1 cellular context compared by ENCODE assay signal in the genomic region with DNA sequence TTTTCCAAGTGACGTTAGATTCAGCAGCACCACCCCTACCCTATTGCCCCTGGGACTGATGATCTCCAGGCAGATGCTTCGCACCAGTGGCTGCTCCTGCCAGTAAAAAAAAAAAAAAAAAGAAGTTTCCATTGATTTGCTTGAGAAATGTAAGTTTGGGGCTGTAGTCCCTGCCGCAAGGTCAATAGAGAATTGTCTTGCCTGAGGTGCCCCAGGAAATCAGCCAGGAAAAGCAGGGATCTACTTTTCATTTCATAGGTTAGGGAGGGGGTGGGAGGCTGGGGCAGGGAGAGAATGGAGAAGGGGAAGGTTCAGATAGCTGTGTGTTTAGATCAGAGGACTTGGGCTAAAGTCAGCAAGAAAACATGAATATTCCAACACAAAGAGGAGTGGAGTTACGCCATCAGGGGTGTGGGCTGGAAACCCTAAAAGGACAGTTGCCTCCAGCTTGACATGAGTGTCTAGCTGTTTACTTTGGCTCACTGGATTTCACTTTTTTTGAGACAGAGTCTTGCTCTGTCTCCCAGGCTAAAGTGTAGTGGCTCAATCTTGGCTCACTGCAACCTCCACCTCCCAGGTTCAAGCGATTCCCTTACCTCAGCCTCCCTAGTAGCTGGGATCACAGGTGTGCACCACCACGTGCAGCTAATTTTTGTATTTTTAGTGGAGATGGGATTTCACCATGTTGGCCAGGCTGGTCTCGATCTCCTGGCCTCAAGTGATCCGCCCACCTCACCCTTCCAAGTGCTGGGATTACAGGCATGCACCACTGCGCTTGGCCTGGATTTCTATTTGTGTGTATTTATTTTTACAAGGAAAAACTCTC.
TF ChIP-seq lines count a peak whose summit lies in the region.

No MANE protein-coding gene starts in this region.

TF ChIP-seq in GM23338, 12 proteins besides CTCF, POLR2A, EP300 and RAD21 (continued from another document):
- TF ChIP-seq REST (IDR thresholded peaks at IDR 0.05; ENCODE audit: unreplicated experiment) (no peak), ZNF331 (CRISPR knock-in tag; IDR thresholded peaks at IDR 0.05; ENCODE audit: low read depth) (no peak), JUNB (IDR thresholded peaks at IDR 0.05; ENCODE audit: unreplicated experiment) (no peak)
- TF ChIP-seq, protein P1, sequence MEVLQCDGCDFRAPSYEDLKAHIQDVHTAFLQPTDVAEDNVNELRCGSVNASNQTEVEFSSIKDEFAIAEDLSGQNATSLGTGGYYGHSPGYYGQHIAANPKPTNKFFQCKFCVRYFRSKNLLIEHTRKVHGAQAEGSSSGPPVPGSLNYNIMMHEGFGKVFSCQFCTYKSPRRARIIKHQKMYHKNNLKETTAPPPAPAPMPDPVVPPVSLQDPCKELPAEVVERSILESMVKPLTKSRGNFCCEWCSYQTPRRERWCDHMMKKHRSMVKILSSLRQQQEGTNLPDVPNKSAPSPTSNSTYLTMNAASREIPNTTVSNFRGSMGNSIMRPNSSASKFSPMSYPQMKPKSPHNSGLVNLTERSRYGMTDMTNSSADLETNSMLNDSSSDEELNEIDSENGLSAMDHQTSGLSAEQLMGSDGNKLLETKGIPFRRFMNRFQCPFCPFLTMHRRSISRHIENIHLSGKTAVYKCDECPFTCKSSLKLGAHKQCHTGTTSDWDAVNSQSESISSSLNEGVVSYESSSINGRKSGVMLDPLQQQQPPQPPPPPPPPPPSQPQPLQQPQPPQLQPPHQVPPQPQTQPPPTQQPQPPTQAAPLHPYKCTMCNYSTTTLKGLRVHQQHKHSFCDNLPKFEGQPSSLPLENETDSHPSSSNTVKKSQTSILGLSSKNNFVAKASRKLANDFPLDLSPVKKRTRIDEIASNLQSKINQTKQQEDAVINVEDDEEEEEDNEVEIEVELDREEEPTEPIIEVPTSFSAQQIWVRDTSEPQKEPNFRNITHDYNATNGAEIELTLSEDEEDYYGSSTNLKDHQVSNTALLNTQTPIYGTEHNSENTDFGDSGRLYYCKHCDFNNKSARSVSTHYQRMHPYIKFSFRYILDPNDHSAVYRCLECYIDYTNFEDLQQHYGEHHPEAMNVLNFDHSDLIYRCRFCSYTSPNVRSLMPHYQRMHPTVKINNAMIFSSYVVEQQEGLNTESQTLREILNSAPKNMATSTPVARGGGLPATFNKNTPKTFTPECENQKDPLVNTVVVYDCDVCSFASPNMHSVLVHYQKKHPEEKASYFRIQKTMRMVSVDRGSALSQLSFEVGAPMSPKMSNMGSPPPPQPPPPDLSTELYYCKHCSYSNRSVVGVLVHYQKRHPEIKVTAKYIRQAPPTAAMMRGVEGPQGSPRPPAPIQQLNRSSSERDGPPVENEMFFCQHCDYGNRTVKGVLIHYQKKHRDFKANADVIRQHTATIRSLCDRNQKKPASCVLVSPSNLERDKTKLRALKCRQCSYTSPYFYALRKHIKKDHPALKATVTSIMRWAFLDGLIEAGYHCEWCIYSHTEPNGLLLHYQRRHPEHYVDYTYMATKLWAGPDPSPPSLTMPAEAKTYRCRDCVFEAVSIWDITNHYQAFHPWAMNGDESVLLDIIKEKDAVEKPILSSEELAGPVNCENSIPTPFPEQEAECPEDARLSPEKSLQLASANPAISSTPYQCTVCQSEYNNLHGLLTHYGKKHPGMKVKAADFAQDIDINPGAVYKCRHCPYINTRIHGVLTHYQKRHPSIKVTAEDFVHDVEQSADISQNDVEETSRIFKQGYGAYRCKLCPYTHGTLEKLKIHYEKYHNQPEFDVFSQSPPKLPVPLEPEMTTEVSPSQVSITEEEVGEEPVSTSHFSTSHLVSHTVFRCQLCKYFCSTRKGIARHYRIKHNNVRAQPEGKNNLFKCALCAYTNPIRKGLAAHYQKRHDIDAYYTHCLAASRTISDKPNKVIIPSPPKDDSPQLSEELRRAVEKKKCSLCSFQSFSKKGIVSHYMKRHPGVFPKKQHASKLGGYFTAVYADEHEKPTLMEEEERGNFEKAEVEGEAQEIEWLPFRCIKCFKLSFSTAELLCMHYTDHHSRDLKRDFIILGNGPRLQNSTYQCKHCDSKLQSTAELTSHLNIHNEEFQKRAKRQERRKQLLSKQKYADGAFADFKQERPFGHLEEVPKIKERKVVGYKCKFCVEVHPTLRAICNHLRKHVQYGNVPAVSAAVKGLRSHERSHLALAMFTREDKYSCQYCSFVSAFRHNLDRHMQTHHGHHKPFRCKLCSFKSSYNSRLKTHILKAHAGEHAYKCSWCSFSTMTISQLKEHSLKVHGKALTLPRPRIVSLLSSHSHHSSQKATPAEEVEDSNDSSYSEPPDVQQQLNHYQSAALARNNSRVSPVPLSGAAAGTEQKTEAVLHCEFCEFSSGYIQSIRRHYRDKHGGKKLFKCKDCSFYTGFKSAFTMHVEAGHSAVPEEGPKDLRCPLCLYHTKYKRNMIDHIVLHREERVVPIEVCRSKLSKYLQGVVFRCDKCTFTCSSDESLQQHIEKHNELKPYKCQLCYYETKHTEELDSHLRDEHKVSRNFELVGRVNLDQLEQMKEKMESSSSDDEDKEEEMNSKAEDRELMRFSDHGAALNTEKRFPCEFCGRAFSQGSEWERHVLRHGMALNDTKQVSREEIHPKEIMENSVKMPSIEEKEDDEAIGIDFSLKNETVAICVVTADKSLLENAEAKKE (CRISPR knock-in tag; IDR thresholded peaks at IDR 0.05) = no peak
